1 cellular context compared by ENCODE assay signal in genomic region chr21:44817914-44818635, GRCh38.
TF ChIP-seq lines count a peak whose summit lies in the region.

SUMO3 (minus strand) TSS chr21:44818062; CDS start chr21:44817968, 94 bp downstream.

TF ChIP-seq in GM12878, 131 proteins besides CTCF, POLR2A, EP300 and RAD21 (continued from another document):
- no peak for TF ChIP-seq REST (IDR thresholded peaks at IDR 0.05; ENCODE audit: low read depth, low read length)
- no peak for TF ChIP-seq SIX5 (IDR thresholded peaks at IDR 0.05; ENCODE audit: low read depth, low read length, severe bottlenecking)
- no peak for TF ChIP-seq SMARCA5 (IDR thresholded peaks at IDR 0.05)
- TF ChIP-seq TCF7 (IDR thresholded peaks at IDR 0.05; ENCODE audit: borderline replicate concordance): no peak
- TF ChIP-seq TAF1 (IDR thresholded peaks at IDR 0.05; ENCODE audit: borderline replicate concordance, low read depth, low read length): peak; percentile 79; the same call in 1 of the 2 replicates
- TF ChIP-seq RB1 (IDR thresholded peaks at IDR 0.05; ENCODE audit: borderline replicate concordance): peak; percentile 87
- no peak for TF ChIP-seq ZBED1 (IDR thresholded peaks at IDR 0.05; ENCODE audit: borderline replicate concordance)
- TF ChIP-seq BMI1 (IDR thresholded peaks at IDR 0.05; ENCODE audit: borderline replicate concordance): no peak
- TF ChIP-seq SIN3A (IDR thresholded peaks at IDR 0.05; ENCODE audit: low read depth, low read length): peak; percentile 4; the same call in 1 of the 2 replicates
- no peak for TF ChIP-seq ESRRA (IDR thresholded peaks at IDR 0.05; ENCODE audit: low read length)
- no peak for TF ChIP-seq E4F1 (IDR thresholded peaks at IDR 0.05; ENCODE audit: borderline replicate concordance, partially characterized antibody)
- no peak for TF ChIP-seq FOS (IDR thresholded peaks at IDR 0.05; ENCODE audit: borderline replicate concordance, extremely low read depth, insufficient read length)
- peak; percentile 83 for TF ChIP-seq POLR2AphosphoS5 (IDR thresholded peaks at IDR 0.05; ENCODE audit: low read length)
- TF ChIP-seq CHD2 (IDR thresholded peaks at IDR 0.05; ENCODE audit: borderline replicate concordance, low read depth, low read length): no peak
- no peak for TF ChIP-seq HDAC6 (IDR thresholded peaks at IDR 0.05; ENCODE audit: unreplicated experiment)
- TF ChIP-seq STAT1 (conservative IDR thresholded peaks at IDR 0.05): no peak
- no peak for TF ChIP-seq MXI1 (IDR thresholded peaks at IDR 0.05; ENCODE audit: low read depth, low read length)
- 0 out of 2 replicates have a peak, but pooled peaks have one; percentile 15 for TF ChIP-seq PAX5 (IDR thresholded peaks at IDR 0.05; ENCODE audit: borderline replicate concordance, low read depth, low read length)
